Comparison of ENCODE assay signal across 1 cellular context in genomic region chr17:74975943-74976342, GRCh38.
A peak's percentile ranks its signal among the peaks of the same experiment; 100 is the strongest.
TF ChIP-seq lines count a peak whose summit lies in the region.

No MANE protein-coding gene starts in this region.

TF ChIP-seq in HepG2, 621 proteins besides CTCF, POLR2A, EP300 and RAD21:
- no peak for TF ChIP-seq ZNF562 (CRISPR knock-in tag; IDR thresholded peaks at IDR 0.05; ENCODE audit: borderline replicate concordance)
- no peak for TF ChIP-seq RFXAP (CRISPR knock-in tag; IDR thresholded peaks at IDR 0.05; ENCODE audit: borderline replicate concordance)
- TF ChIP-seq GATA4 (IDR thresholded peaks at IDR 0.05; ENCODE audit: borderline replicate concordance, low read depth), result no peak
- TF ChIP-seq FOXA3 (CRISPR knock-in tag; IDR thresholded peaks at IDR 0.05), result 0 out of 2 replicates have a peak, but pooled peaks have one; percentile 7
